ENCODE assay signal across 16 cellular contexts in the genomic region with DNA sequence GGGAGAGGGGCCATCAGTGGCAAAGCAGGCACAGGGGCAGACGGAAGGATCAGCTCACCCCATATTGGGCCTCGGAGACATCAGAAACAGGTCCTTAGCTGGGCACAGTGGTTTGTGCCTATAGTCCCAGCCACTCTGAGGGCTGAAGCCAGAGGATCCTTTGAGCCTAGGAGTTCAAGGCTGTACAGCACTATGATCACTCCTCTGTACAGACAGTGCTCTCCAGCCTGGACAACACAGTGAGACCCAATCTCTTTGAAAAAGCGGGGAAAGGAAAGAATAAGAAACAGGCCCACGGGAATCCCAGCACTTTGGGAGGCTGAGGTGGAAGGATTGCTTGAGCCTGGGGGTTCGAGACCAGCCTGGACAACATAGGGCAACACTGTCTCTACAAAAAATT. TPM values are rescaled to one million over a fixed set of nuclear protein-coding genes. Genes with fewer than 3 reads are reported as not detected.
DNase-seq lines count a peak whose midpoint lies in the region; ATAC-seq and TF ChIP-seq lines count a peak whose summit lies in the region.
"Had no signal": no experiment of that assay in that cellular context is flagged by ENCODE, and none has a peak within 500 bp of the region (broad histone marks: within the 10 kb centered on the region; RNA-seq: fewer than 3 reads in every experiment).

No MANE protein-coding gene starts in this region.

- peak overlapping the region; percentile 47 for H3K4me3 Mint-ChIP-seq in activated CD4-positive, alpha-beta T cell treated with anti-CD3 and anti-CD28 coated beads for 36 hours
- H3K4me3 Mint-ChIP-seq in brain, result peak overlapping the region; percentile 54 to 79 (median 65)

- peak overlapping the region; percentile 34 for H2BK15ac ChIP-seq in neuronal stem cell (ENCODE audit: low read length)

- TF ChIP-seq CTCF in HEK293 (tag by site-specific recombination; IDR thresholded peaks at IDR 0.05) (no peak), brain (conservative IDR thresholded peaks at IDR 0.05) (no peak)

- no peaks in the 10 kb centered on the region for H3K27me3 ChIP-seq in neuronal stem cell (ENCODE audit: control insufficient read depth in 3 of 3, insufficient read depth in 3 of 3, low read depth in 1 of 3, low read length in 3 of 3)
- H3K27me3 ChIP-seq: cardiac muscle cell had no signal

- no peak overlapping the region for H4K8ac ChIP-seq in neuronal stem cell (ENCODE audit: low read depth, low read length)

- POLR2A ChIA-PET in activated CD4-positive, alpha-beta T cell treated with anti-CD3 and anti-CD28 coated beads for 36 hours (lab: Charles Lee), result interaction anchor here (1.1 kb wide), 1 partner anchor 46 kb away, joined by 7 read pairs; a partner anchor contains a TSS
- POLR2A ChIA-PET in HEK293 (lab: Yijun Ruan, JAX), result interaction anchor here (0.6 to 9.2 kb wide), 10 partner anchors 13 to 184 kb away, joined by 3 to 428 read pairs (median 8); a partner anchor contains a TSS

- peak overlapping the region; percentile 73 for H2AK5ac ChIP-seq in neuronal stem cell (ENCODE audit: low read depth, low read length)

- H3K79me1 ChIP-seq in neuronal stem cell (ENCODE audit: low read depth, low read length), result peaks cover 2% of the 10 kb centered on the region

- H3K36me3 ChIP-seq in HEK293 (ENCODE audit: control insufficient read depth in 2 of 2, insufficient read depth in 1 of 2, low read length in 2 of 2) (peaks cover 13 to 15% of the 10 kb centered on the region in 2 experiments), neuronal stem cell (replicated peaks in 1 of 2; ENCODE audit: control insufficient read depth in 2 of 2, insufficient read depth in 2 of 2, low read length in 2 of 2) (peaks cover 1 to 14% of the 10 kb centered on the region in 2 donors)
- H3K36me3 ChIP-seq: cardiac muscle cell had no signal

- H3K4me3 ChIP-seq in HEK293 (ENCODE audit: low read depth, low read length), result no peak overlapping the region
- H3K4me3 ChIP-seq in neuronal stem cell (ENCODE audit: low read length in 2 of 2), result no peak overlapping the region

- H3K9ac ChIP-seq in neuronal stem cell (ENCODE audit: low read depth, low read length, poor library complexity), result no peak overlapping the region

- no peak overlapping the region for H2BK5ac ChIP-seq in neuronal stem cell (ENCODE audit: low read length)

- no CpG with 5 or more reads among the region's 5 CpGs for WGBS in neuronal stem cell (ENCODE audit: extremely low coverage in 2 of 2, insufficient read length in 2 of 2, insufficient replicate concordance in 1 of 2), 2 donors

- peaks cover 19% of the 10 kb centered on the region for H3K4me1 ChIP-seq in HEK293 (ENCODE audit: control insufficient read depth, insufficient read depth, low read length)
- H3K4me1 ChIP-seq in neuronal stem cell (ENCODE audit: control insufficient read depth in 2 of 2, insufficient read depth in 1 of 2, low read depth in 1 of 2, low read length in 2 of 2), result peaks cover 7 to 10% of the 10 kb centered on the region in 2 donors

- no peak for DNase-seq in activated CD4-positive, alpha-beta T cell treated with anti-CD3 and anti-CD28 coated beads for 36 hours
- DNase-seq in activated CD4-positive, alpha-beta T cell treated with anti-CD3 and anti-CD28 coated beads for 4 hours, result no peak
- DNase-seq in neuronal stem cell (ENCODE audit: low spot score) (no peak), NOMO-1 treated with DMSO at 0.1 percent for 48 hours (lab: John Stamatoyannopoulos, UW; ENCODE audit: unreplicated experiment) (no peak)
- no peak for DNase-seq in stimulated activated CD4-positive, alpha-beta T cell treated with anti-CD3 and anti-CD28 coated beads, Interleukin-15, amount 100 ng/mL, for 24 hours
- DNase-seq: activated effector memory CD4-positive, alpha-beta T cell treated with Interleukin-2 at 50 U/mL for 16 hours; midbrain; NCI-H2081; trophoblast cell had no signal

- H2BK120ac ChIP-seq in neuronal stem cell (ENCODE audit: low read depth, low read length), result no peak overlapping the region

- H3K36me3 Mint-ChIP-seq in activated CD4-positive, alpha-beta T cell treated with anti-CD3 and anti-CD28 coated beads for 36 hours (ENCODE audit: low read depth), result peaks cover 18% of the 10 kb centered on the region
- peaks cover 5% of the 10 kb centered on the region for H3K36me3 Mint-ChIP-seq in brain

- H3K18ac ChIP-seq in neuronal stem cell (ENCODE audit: low read length), result no peak overlapping the region

- H3K9me3 Mint-ChIP-seq in activated CD4-positive, alpha-beta T cell treated with anti-CD3 and anti-CD28 coated beads for 36 hours (ENCODE audit: low read depth), result no peaks in the 10 kb centered on the region
- peaks cover 0 to 4% (median 0%) of the 10 kb centered on the region in 5 experiments for H3K9me3 Mint-ChIP-seq in brain

- peaks cover 24% of the 10 kb centered on the region for H3K4me1 Mint-ChIP-seq in activated CD4-positive, alpha-beta T cell treated with anti-CD3 and anti-CD28 coated beads for 36 hours
- H3K4me1 Mint-ChIP-seq in brain, result peaks cover 43% of the 10 kb centered on the region

- H3K14ac ChIP-seq in neuronal stem cell (ENCODE audit: low read length), result no peak overlapping the region

- H3K27ac ChIP-seq in HEK293 (ENCODE audit: extremely low read depth, low read depth, low read length) (no peak overlapping the region), neuronal stem cell (replicated peaks; ENCODE audit: low read length) (no peak overlapping the region)
- H3K27ac ChIP-seq: cardiac muscle cell had no signal

- CTCF ChIA-PET in activated CD4-positive, alpha-beta T cell treated with anti-CD3 and anti-CD28 coated beads for 36 hours (lab: Charles Lee), result interaction anchor here (0.7 to 1.3 kb wide), 6 partner anchors 24 to 508 kb away, joined by 3 to 11 read pairs (median 5); a partner anchor contains a TSS
- CTCF ChIA-PET in HEK293 (lab: Yijun Ruan, JAX), result interaction anchor here (0.6 to 3.4 kb wide), 33 partner anchors 9 to 1723 kb away, joined by 3 to 40 read pairs (median 6); a partner anchor contains a TSS

- H3K4ac ChIP-seq in neuronal stem cell (ENCODE audit: low read length), result no peak overlapping the region

- H4K91ac ChIP-seq in neuronal stem cell (ENCODE audit: low read depth, low read length, poor library complexity), result no peak overlapping the region

- H3K4me2 ChIP-seq in neuronal stem cell (ENCODE audit: insufficient read depth, low read length, poor library complexity, severe bottlenecking), result no peak overlapping the region

- intact Hi-C loops in activated CD4-positive, alpha-beta T cell treated with anti-CD3 and anti-CD28 coated beads for 36 hours (cut with DNase I, micrococcal nuclease), result loop anchor here (2.0 kb wide), 4 partner anchors 15 to 331 kb away; a partner anchor contains a TSS

- no peaks in the 10 kb centered on the region for H3K9me3 ChIP-seq in HEK293 (ENCODE audit: control insufficient read depth, insufficient read depth, low read depth, low read length)
- H3K9me3 ChIP-seq in neuronal stem cell (replicated peaks in 1 of 2; ENCODE audit: control insufficient read depth in 2 of 2, insufficient read depth in 1 of 2, low read depth in 1 of 2, low read length in 2 of 2), result no peaks in the 10 kb centered on the region

- no peak overlapping the region for H2BK12ac ChIP-seq in neuronal stem cell (ENCODE audit: low read length)

- peak overlapping the region; percentile 59 for H3K27ac Mint-ChIP-seq in activated CD4-positive, alpha-beta T cell treated with anti-CD3 and anti-CD28 coated beads for 36 hours
- H3K27ac Mint-ChIP-seq in brain, result peak overlapping the region in 4 of 5 experiments; percentile 42 to 85 (median 76)

- no peak overlapping the region for H2AFZ ChIP-seq in neuronal stem cell (ENCODE audit: low read length)

- H3K27me3 Mint-ChIP-seq in activated CD4-positive, alpha-beta T cell treated with anti-CD3 and anti-CD28 coated beads for 36 hours, result no peaks in the 10 kb centered on the region
- H3K27me3 Mint-ChIP-seq in brain, result peaks cover 9% of the 10 kb centered on the region

- ATAC-seq in activated CD4-positive, alpha-beta T cell treated with anti-CD3 and anti-CD28 coated beads for 36 hours, result no peak
- ATAC-seq in HG03460 (IDR thresholded peaks at IDR 0.05; ENCODE audit: unreplicated experiment), result no peak

- no peak overlapping the region for H3K23ac ChIP-seq in neuronal stem cell (ENCODE audit: low read depth, low read length, poor library complexity)

TF ChIP-seq in HEK293, 187 proteins besides CTCF, POLR2A, EP300 and RAD21:
- no peak for TF ChIP-seq ZFP69B (tag by site-specific recombination; IDR thresholded peaks at IDR 0.05)
- peak; percentile 97 for TF ChIP-seq ZNF121 (tag by site-specific recombination; IDR thresholded peaks at IDR 0.05)
- 0 out of 2 replicates have a peak, but pooled peaks have one; percentile 6 for TF ChIP-seq ZBTB8A (tag by site-specific recombination; IDR thresholded peaks at IDR 0.05)

RNA-seq across cellular contexts. Expression of a gene that starts 6.0 kb away (rescaled TPM):
- 10 to 100 TPM; 10.0 to 14.7 TPM for total RNA-seq in activated CD4-positive, alpha-beta T cell treated with anti-CD3 and anti-CD28 coated beads for 36 hours
- 4.6 TPM for polyA plus RNA-seq in brain (ENCODE audit: insufficient read depth, low read depth, low replicate concordance)
- polyA plus RNA-seq in neuronal stem cell (2013, experiment 1 of 2), result 2.7 TPM
- 2.7 TPM for polyA plus RNA-seq in neuronal stem cell (2013, experiment 2 of 2)

RNA-seq across cellular contexts. Expression of a gene that starts 6.6 kb away (rescaled TPM):
- total RNA-seq in activated CD4-positive, alpha-beta T cell treated with anti-CD3 and anti-CD28 coated beads for 36 hours, result 1 to 10 TPM; 1.0 to 1.4 TPM
- 2.6 TPM for polyA plus RNA-seq in brain (ENCODE audit: insufficient read depth, low read depth, low replicate concordance)
- polyA plus RNA-seq in neuronal stem cell (2013, experiment 1 of 2), result 1.9 TPM
- polyA plus RNA-seq in neuronal stem cell (2013, experiment 2 of 2), result 1.9 TPM

RNA-seq across cellular contexts. Expression of a gene that starts 24.4 kb away (rescaled TPM):
- 10 to 100 TPM in 1 of 2 experiments, 1 to 10 TPM in 1; 8.4 to 12.0 TPM for total RNA-seq in activated CD4-positive, alpha-beta T cell treated with anti-CD3 and anti-CD28 coated beads for 36 hours
- polyA plus RNA-seq in brain (ENCODE audit: insufficient read depth, low read depth, low replicate concordance), result 10.5 TPM
- polyA plus RNA-seq in neuronal stem cell (2013, experiment 1 of 2), result 13.1 TPM
- polyA plus RNA-seq in neuronal stem cell (2013, experiment 2 of 2), result 13.1 TPM

RNA-seq across cellular contexts. Expression of a gene that starts 29.8 kb away (rescaled TPM):
- under 1 TPM in 1 of 2 experiments, not detected in 1; 0.09 TPM for total RNA-seq in activated CD4-positive, alpha-beta T cell treated with anti-CD3 and anti-CD28 coated beads for 36 hours
- not detected for polyA plus RNA-seq in brain (ENCODE audit: insufficient read depth, low read depth, low replicate concordance)
- polyA plus RNA-seq in neuronal stem cell (2013, experiment 1 of 2), result 0.29 TPM
- 0.28 TPM for polyA plus RNA-seq in neuronal stem cell (2013, experiment 2 of 2)
- total RNA-seq: A172, frontal cortex, progenitor cell of endocrine pancreas had no signal

RNA-seq across cellular contexts. Expression of a gene that starts 45.8 kb away (rescaled TPM):
- 10 to 100 TPM; 34.1 to 35.6 TPM for total RNA-seq in activated CD4-positive, alpha-beta T cell treated with anti-CD3 and anti-CD28 coated beads for 36 hours
- polyA plus RNA-seq in brain (ENCODE audit: insufficient read depth, low read depth, low replicate concordance), result 24.4 TPM
- polyA plus RNA-seq in neuronal stem cell (2013, experiment 1 of 2), result 25.7 TPM
- polyA plus RNA-seq in neuronal stem cell (2013, experiment 2 of 2), result 25.5 TPM
